In the genomic region with DNA sequence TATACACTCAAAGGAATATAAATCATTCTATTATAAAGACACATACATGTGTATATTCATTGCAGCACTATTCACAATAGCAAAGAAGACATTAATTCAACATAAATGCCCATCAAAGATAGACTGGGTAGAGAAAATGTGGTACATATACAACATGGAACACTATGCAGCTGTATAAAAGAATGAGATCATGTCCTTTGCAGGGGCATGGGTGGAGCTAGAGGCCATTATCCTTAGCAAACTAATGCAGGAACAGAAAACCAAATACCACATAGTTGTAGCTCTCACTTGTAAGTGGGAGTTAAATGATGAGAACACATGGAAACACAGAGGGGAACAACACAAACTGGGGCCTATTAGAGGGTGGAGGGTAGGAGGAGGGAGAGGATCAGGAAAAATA, we compare ENCODE assay signal across 18 cellular contexts.
DNase-seq lines count a peak whose midpoint lies in the region; ATAC-seq and TF ChIP-seq lines count a peak whose summit lies in the region.
"Had no signal": no experiment of that assay in that cellular context is flagged by ENCODE, and none has a peak within 500 bp of the region (broad histone marks: within the 10 kb centered on the region; RNA-seq: fewer than 3 reads in every experiment).

No MANE protein-coding gene starts in this region.

- peak overlapping the region; percentile 16 for H3K4me3 Mint-ChIP-seq in Caco-2 (ENCODE audit: unreplicated experiment)
- H3K4me3 Mint-ChIP-seq: CD14-positive monocyte; CD4-positive, alpha-beta T cell; CD8-positive, alpha-beta memory T cell; GM23338; H9; HFFc6 had no signal

- no peaks in the 10 kb centered on the region for H3K36me3 Mint-ChIP-seq in Caco-2 (ENCODE audit: insufficient read depth, unreplicated experiment)
- H3K36me3 Mint-ChIP-seq: CD14-positive monocyte; CD8-positive, alpha-beta memory T cell had no signal

- CTCF ChIA-PET in Caco-2 (lab: Charles Lee) (no interaction called here), HCT116 (lab: Charles Lee) (no interaction called here)

- H3K27me3 ChIP-seq in Caco-2 (replicated peaks; ENCODE audit: control insufficient read depth, insufficient read depth, low read length) = no peaks in the 10 kb centered on the region
- no peaks in the 10 kb centered on the region for H3K27me3 ChIP-seq in HCT116 (ENCODE audit: insufficient read depth, low read length)
- no peaks in the 10 kb centered on the region for H3K27me3 ChIP-seq in liver (ENCODE audit: control insufficient read depth in 4 of 4, insufficient read depth in 4 of 4, low read length in 3 of 4)
- H3K27me3 ChIP-seq: BE2C; BLaER1 treated with 17β-estradiol and CSF1 and Interleukin-3, amounts not matched to agents 10 nM and 100 nM had no signal

- peaks cover 19% of the 10 kb centered on the region for H3K4me1 Mint-ChIP-seq in Caco-2 (ENCODE audit: low read depth, unreplicated experiment)
- H3K4me1 Mint-ChIP-seq: CD14-positive monocyte; CD8-positive, alpha-beta memory T cell; GM23338; H9 had no signal

- TF ChIP-seq CTCF in Caco-2 (IDR thresholded peaks at IDR 0.05; ENCODE audit: insufficient read depth in 1 of 2, low read depth in 1 of 2, low read length in 1 of 2, severe bottlenecking in 1 of 2, unreplicated experiment in 1 of 2) (no peak), HCT116 (IDR thresholded peaks at IDR 0.05 in 2 of 3, conservative IDR thresholded peaks at IDR 0.05 in 1 of 3; ENCODE audit: borderline replicate concordance in 1 of 3, insufficient read depth in 1 of 3, low read depth in 2 of 3, low read length in 2 of 3) (no peak), liver (IDR thresholded peaks at IDR 0.05; ENCODE audit: low read depth, low read length, missing input control) (no peak)

- no peak overlapping the region for H3K4me3 ChIP-seq in Caco-2 (ENCODE audit: low read depth, low read length)
- no peak overlapping the region for H3K4me3 ChIP-seq in HCT116 (replicated peaks in 1 of 2; ENCODE audit: low read depth in 1 of 2, low read length in 2 of 2)
- no peak overlapping the region for H3K4me3 ChIP-seq in liver (ENCODE audit: low read depth in 1 of 3, low read length in 3 of 3)
- H3K4me3 ChIP-seq: BLaER1 treated with 17β-estradiol and CSF1 and Interleukin-3, amounts not matched to agents 10 nM and 100 nM; GM23338 had no signal

- H3K36me3 ChIP-seq in Caco-2 (ENCODE audit: control insufficient read depth, insufficient read depth, low read length) (no peaks in the 10 kb centered on the region), HCT116 (ENCODE audit: control insufficient read depth in 1 of 2, insufficient read depth in 2 of 2, low read length in 2 of 2) (no peaks in the 10 kb centered on the region), liver (ENCODE audit: control insufficient read depth in 4 of 4, insufficient read depth in 3 of 4, low read depth in 1 of 4, low read length in 3 of 4) (no peaks in the 10 kb centered on the region)
- H3K36me3 ChIP-seq: BE2C; BLaER1 treated with 17β-estradiol and CSF1 and Interleukin-3, amounts not matched to agents 10 nM and 100 nM had no signal

- H3K27ac ChIP-seq in HCT116 (ENCODE audit: low read depth, low read length) (no peak overlapping the region), liver (ENCODE audit: low read depth in 1 of 2, low read length in 2 of 2) (peak overlapping the region; percentile 73 to 83)
- H3K27ac ChIP-seq: BLaER1 treated with 17β-estradiol and CSF1 and Interleukin-3, amounts not matched to agents 10 nM and 100 nM had no signal

- TF ChIP-seq RAD21 in HCT116 (IDR thresholded peaks at IDR 0.05; ENCODE audit: low read depth) (no peak), liver (IDR thresholded peaks at IDR 0.05) (no peak)

- H3K9me3 Mint-ChIP-seq in Caco-2 (ENCODE audit: unreplicated experiment) = peaks cover 9% of the 10 kb centered on the region
- H3K9me3 Mint-ChIP-seq: CD4-positive, alpha-beta T cell; H9; HFFc6 had no signal

- POLR2A ChIA-PET in Caco-2 (lab: Charles Lee) = no interaction called here
- POLR2A ChIA-PET in HCT116 (lab: Charles Lee) = no interaction called here

- no peak overlapping the region for H3K27ac Mint-ChIP-seq in Caco-2 (ENCODE audit: unreplicated experiment)
- H3K27ac Mint-ChIP-seq: CD14-positive monocyte; CD4-positive, alpha-beta T cell; CD8-positive, alpha-beta memory T cell; GM23338; H9; HFFc6 had no signal

- no peaks in the 10 kb centered on the region for H3K9me2 ChIP-seq in HCT116 (ENCODE audit: insufficient read depth)

- H3K9me3 ChIP-seq in Caco-2 = peaks cover 5% of the 10 kb centered on the region; the same call in 1 of the 2 replicates
- H3K9me3 ChIP-seq in HCT116 (ENCODE audit: control insufficient read depth in 1 of 2, insufficient read depth in 1 of 2, low read depth in 1 of 2, low read length in 2 of 2) = no peaks in the 10 kb centered on the region
- no peaks in the 10 kb centered on the region for H3K9me3 ChIP-seq in liver (ENCODE audit: control insufficient read depth in 4 of 4, low read length in 3 of 4)
- H3K9me3 ChIP-seq: BE2C; BLaER1 treated with 17β-estradiol and CSF1 and Interleukin-3, amounts not matched to agents 10 nM and 100 nM had no signal

- H3K9ac ChIP-seq in HCT116 (ENCODE audit: low read length) = no peak overlapping the region
- H3K9ac ChIP-seq in liver (ENCODE audit: low read depth in 1 of 2, low read length in 2 of 2) = no peak overlapping the region
- H3K9ac ChIP-seq: BLaER1 treated with 17β-estradiol and CSF1 and Interleukin-3, amounts not matched to agents 10 nM and 100 nM had no signal

- intact Hi-C loops in Caco-2 (cut with micrococcal nuclease; ENCODE audit: unreplicated experiment) = no loop called here
- intact Hi-C loops in HCT116 (cut with micrococcal nuclease) = no loop called here

- no TSS peak for BruUV-seq in Caco-2 (replicated peaks; lab: Mats Ljungman, UMichigan)
- no TSS peak for BruUV-seq in HCT116 (replicated peaks; lab: Mats Ljungman, UMichigan)

- no peaks in the 10 kb centered on the region for H3K79me2 ChIP-seq in HCT116 (ENCODE audit: insufficient read depth, low read length)

- no peaks in the 10 kb centered on the region for H3K27me3 Mint-ChIP-seq in Caco-2 (ENCODE audit: insufficient read depth, unreplicated experiment)
- H3K27me3 Mint-ChIP-seq: CD4-positive, alpha-beta T cell had no signal

- H4K20me1 ChIP-seq in HCT116 (ENCODE audit: insufficient read depth) = no peaks in the 10 kb centered on the region
- H4K20me1 ChIP-seq: BLaER1 treated with 17β-estradiol and CSF1 and Interleukin-3, amounts not matched to agents 10 nM and 100 nM had no signal

- H3K4me1 ChIP-seq in Caco-2 (peaks cover 11% of the 10 kb centered on the region), HCT116 (ENCODE audit: control insufficient read depth in 1 of 2, insufficient read depth in 2 of 2, low read length in 2 of 2) (peaks cover 0 to 3% of the 10 kb centered on the region in 2 experiments; a peak in 1 of 4 replicates), liver (ENCODE audit: control insufficient read depth in 4 of 4, insufficient read depth in 4 of 4, low read length in 3 of 4) (peaks cover 0 to 5% (median 2%) of the 10 kb centered on the region in 4 donors)
- H3K4me1 ChIP-seq: BE2C had no signal

- RAD21 ChIA-PET in HCT116 (lab: Charles Lee; ENCODE audit: low non-redundant PET in 1 of 2, low total read pairs in 2 of 2, uncharacterized antibody in 2 of 2, unreplicated experiment in 2 of 2) = no interaction called here

- no peak for TF ChIP-seq POLR2A in HCT116 (IDR thresholded peaks at IDR 0.05; ENCODE audit: borderline replicate concordance, extremely low read depth, insufficient read depth, insufficient read length)

- peak overlapping the region; percentile 57 for H2AFZ ChIP-seq in HCT116 (ENCODE audit: low read depth, low read length, poor library complexity, severe bottlenecking)
- H2AFZ ChIP-seq: GM23338 had no signal

- DNase-seq in Caco-2 = no peak
- DNase-seq in HCT116 (ENCODE audit: low read depth, low spot score) = no peak
- DNase-seq in activated effector memory CD4-positive, alpha-beta T cell treated with Interleukin-2 at 50 U/mL for 16 hours = no peak
- DNase-seq in activated CD4-positive, alpha-beta T cell treated with anti-CD3 and anti-CD28 coated beads, Interleukin-2, amount 50 U/mL, for 1 hour = no peak
- DNase-seq: BE2C; Calu3; CD4-positive, alpha-beta T cell; CD8-positive, alpha-beta memory T cell; DMS53; DMS79 treated with DMSO at 0.1 percent for 48 hours; GF-D8; H9; HFFc6 had no signal

- no peak for ATAC-seq in HCT116
- no peak for ATAC-seq in GM19397 (IDR thresholded peaks at IDR 0.05; ENCODE audit: unreplicated experiment)
- ATAC-seq: GM23338 had no signal

- H3K4me2 ChIP-seq in HCT116 (ENCODE audit: low read length) = no peak overlapping the region
- H3K4me2 ChIP-seq: BLaER1 treated with 17β-estradiol and CSF1 and Interleukin-3, amounts not matched to agents 10 nM and 100 nM; GM23338 had no signal

TF ChIP-seq in HCT116, 20 proteins besides CTCF, POLR2A, EP300 and RAD21 (continues in another document):
- no peak for TF ChIP-seq TCF7L2 (IDR thresholded peaks at IDR 0.05; ENCODE audit: borderline replicate concordance, extremely low read depth, insufficient read depth, insufficient read length)
- TF ChIP-seq ZFX (IDR thresholded peaks at IDR 0.05) = no peak
- no peak for TF ChIP-seq SIN3A (IDR thresholded peaks at IDR 0.05; ENCODE audit: low read depth)
- TF ChIP-seq FOSL1 (IDR thresholded peaks at IDR 0.05; ENCODE audit: low read depth) = no peak
- no peak for TF ChIP-seq JUND (IDR thresholded peaks at IDR 0.05)

TF ChIP-seq in liver, 16 proteins besides CTCF, POLR2A, EP300 and RAD21:
- TF ChIP-seq HNF4G (IDR thresholded peaks at IDR 0.05) = no peak
- TF ChIP-seq EGR1 (IDR thresholded peaks at IDR 0.05; ENCODE audit: low read depth in 2 of 2) = no peak
